22 cellular contexts compared by ENCODE assay signal in the genomic region with DNA sequence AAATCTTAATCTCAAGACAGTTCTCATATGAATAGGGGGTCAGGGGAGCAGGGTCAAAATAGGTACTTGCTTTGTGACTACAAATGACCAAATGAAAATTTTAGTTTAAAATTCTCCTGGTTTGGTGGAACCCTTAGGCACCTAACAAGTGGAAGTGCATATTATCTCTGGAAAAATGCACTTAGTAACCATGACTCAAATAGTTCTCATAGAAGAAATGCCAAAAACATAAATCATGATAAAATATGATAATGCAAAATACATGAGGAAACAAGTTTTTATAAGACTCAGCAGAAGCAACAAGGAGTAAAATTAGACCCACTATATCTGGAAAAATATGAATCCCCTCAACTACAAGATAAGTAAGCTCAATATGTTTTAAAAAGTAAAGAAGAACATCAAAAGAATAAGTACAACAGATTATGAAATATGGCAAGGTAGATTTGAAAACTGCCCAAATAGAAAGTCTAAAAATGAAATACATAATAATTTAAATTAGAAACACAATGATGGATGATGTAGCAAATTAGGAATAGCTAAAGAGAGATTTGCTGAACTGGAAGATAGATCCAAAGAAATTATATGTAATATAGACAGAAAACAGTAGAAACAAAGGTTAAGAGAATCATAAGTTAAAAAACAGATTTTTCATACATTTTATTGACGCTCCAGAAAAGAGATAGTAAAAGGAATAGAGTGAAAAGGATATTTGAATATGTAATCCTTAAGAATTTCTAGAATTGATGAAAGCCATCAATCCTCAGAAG.
A peak's percentile ranks its signal among the peaks of the same experiment; 100 is the strongest.
DNase-seq lines count a peak whose midpoint lies in the region; ATAC-seq, FAIRE-seq and TF ChIP-seq lines count a peak whose summit lies in the region.
"Had no signal": no experiment of that assay in that cellular context is flagged by ENCODE, and none has a peak within 500 bp of the region (broad histone marks: within the 10 kb centered on the region; RNA-seq: fewer than 3 reads in every experiment).

No MANE protein-coding gene starts in this region.

- no TSS peak for BruUV-seq in PC-3 (replicated peaks; lab: Mats Ljungman, UMichigan)

- H3K9me2 ChIP-seq in PC-3 (replicated peaks; ENCODE audit: low read length): no peaks in the 10 kb centered on the region

- no peak for FAIRE-seq in small intestine (lab: Jason Lieb, UNC)
- FAIRE-seq: GM12891 had no signal

- ATAC-seq in PC-3 (no peak), foreskin keratinocyte (peak; percentile 75), HG02970 (IDR thresholded peaks at IDR 0.05; ENCODE audit: low FRiP score, unreplicated experiment) (no peak)
- ATAC-seq in CD4-positive, alpha-beta T cell (ENCODE audit: poor library complexity): no peak
- ATAC-seq: GM23338 had no signal

- H3K27ac Mint-ChIP-seq in chondrocyte (ENCODE audit: unreplicated experiment): peak overlapping the region; percentile 66
- H3K27ac Mint-ChIP-seq in CD4-positive, alpha-beta T cell: no peak overlapping the region
- H3K27ac Mint-ChIP-seq: GM23338 had no signal

- H3K4me2 ChIP-seq in PC-3 (ENCODE audit: low read length): peak overlapping the region; percentile 28
- H3K4me2 ChIP-seq: GM23338 had no signal

- H3K9ac ChIP-seq in PC-3 (ENCODE audit: low read length): no peak overlapping the region

- H4K20me1 ChIP-seq in PC-3 (ENCODE audit: low read length): no peaks in the 10 kb centered on the region

- TF ChIP-seq CTCF in PC-3 (conservative IDR thresholded peaks at IDR 0.05; ENCODE audit: low read depth, low read length) (no peak), chondrocyte (IDR thresholded peaks at IDR 0.05) (no peak), foreskin keratinocyte (conservative IDR thresholded peaks at IDR 0.05) (no peak)
- TF ChIP-seq CTCF in CD4-positive, alpha-beta T cell (IDR thresholded peaks at IDR 0.05): no peak

- no peaks in the 10 kb centered on the region for H3F3A ChIP-seq in PC-3 (ENCODE audit: low read length, unreplicated experiment)

- POLR2A ChIA-PET in PC-3 (lab: Charles Lee; ENCODE audit: unreplicated experiment): no interaction called here
- POLR2A ChIA-PET in CD4-positive, alpha-beta T cell (lab: Charles Lee): no interaction called here

- no peak overlapping the region for H3K27ac ChIP-seq in PC-3 (ENCODE audit: low read length)
- H3K27ac ChIP-seq in foreskin keratinocyte: no peak overlapping the region
- no peak overlapping the region for H3K27ac ChIP-seq in small intestine (ENCODE audit: low read depth in 1 of 2, low read length in 1 of 2)
- H3K27ac ChIP-seq in CD4-positive, alpha-beta T cell (ENCODE audit: low read depth, low read length): no peak overlapping the region

- intact Hi-C loops in PC-3 (cut with micrococcal nuclease): no loop called here
- intact Hi-C loops in CD4-positive, alpha-beta T cell (cut with DNase I, micrococcal nuclease): no loop called here

- 97 to 100% (median 98%) methylated on average over 1 of the region's 1 CpG for WGBS in small intestine, 3 donors

- H3K36me3 ChIP-seq in PC-3 (ENCODE audit: low read depth, low read length): no peaks in the 10 kb centered on the region
- no peaks in the 10 kb centered on the region for H3K36me3 ChIP-seq in small intestine (ENCODE audit: control insufficient read depth in 2 of 2, insufficient read depth in 2 of 2, low read length in 2 of 2)
- H3K36me3 ChIP-seq: BE2C had no signal

- no peaks in the 10 kb centered on the region for H3K79me2 ChIP-seq in PC-3 (ENCODE audit: low read length)

- H3K4me1 ChIP-seq in PC-3 (ENCODE audit: insufficient read depth, low read length): peaks cover 6% of the 10 kb centered on the region; the same call in 1 of the 2 replicates
- H3K4me1 ChIP-seq in foreskin keratinocyte: peaks cover 13% of the 10 kb centered on the region
- H3K4me1 ChIP-seq in small intestine (ENCODE audit: control insufficient read depth in 2 of 2, insufficient read depth in 1 of 2, low read depth in 1 of 2, low read length in 1 of 2): no peaks in the 10 kb centered on the region
- H3K4me1 ChIP-seq: BE2C, Caco-2 had no signal

- H3K4me3 ChIP-seq in PC-3 (ENCODE audit: low read length): no peak overlapping the region
- H3K4me3 ChIP-seq in small intestine (ENCODE audit: low read depth in 1 of 2, low read length in 2 of 2): no peak overlapping the region
- H3K4me3 ChIP-seq: GM23338 had no signal

- H2AFZ ChIP-seq in PC-3 (ENCODE audit: low read length): no peak overlapping the region
- H2AFZ ChIP-seq: GM23338 had no signal

- CTCF ChIA-PET in PC-3 (lab: Charles Lee): no interaction called here
- CTCF ChIA-PET in CD4-positive, alpha-beta T cell (lab: Charles Lee): no interaction called here

- H3K27me3 ChIP-seq in PC-3 (ENCODE audit: low read length) (no peaks in the 10 kb centered on the region), foreskin keratinocyte (no peaks in the 10 kb centered on the region), small intestine (ENCODE audit: control insufficient read depth in 2 of 2, insufficient read depth in 2 of 2, low read length in 2 of 2) (no peaks in the 10 kb centered on the region)
- no peaks in the 10 kb centered on the region for H3K27me3 ChIP-seq in CD4-positive, alpha-beta T cell (ENCODE audit: control insufficient read depth, insufficient read depth, low read length)
- H3K27me3 ChIP-seq: BE2C had no signal

- no peak overlapping the region for H3K4me3 Mint-ChIP-seq in chondrocyte (ENCODE audit: unreplicated experiment)
- no peak overlapping the region for H3K4me3 Mint-ChIP-seq in CD4-positive, alpha-beta T cell
- H3K4me3 Mint-ChIP-seq: CD4-positive, CD25-positive, alpha-beta regulatory T cell; GM23338 had no signal

- H3K36me3 Mint-ChIP-seq in chondrocyte (ENCODE audit: low read depth): peaks cover 5% of the 10 kb centered on the region
- H3K36me3 Mint-ChIP-seq in CD4-positive, alpha-beta T cell (ENCODE audit: low read depth): no peaks in the 10 kb centered on the region
- H3K36me3 Mint-ChIP-seq: CD4-positive, CD25-positive, alpha-beta regulatory T cell had no signal

- H3K9me3 ChIP-seq in PC-3 (ENCODE audit: low read length): no peaks in the 10 kb centered on the region
- H3K9me3 ChIP-seq in small intestine (ENCODE audit: control insufficient read depth, low read depth): no peaks in the 10 kb centered on the region
- no peaks in the 10 kb centered on the region for H3K9me3 ChIP-seq in CD4-positive, alpha-beta T cell (ENCODE audit: control insufficient read depth, low read length)
- H3K9me3 ChIP-seq: BE2C, Caco-2 had no signal

- peaks cover 22% of the 10 kb centered on the region for H3K4me1 Mint-ChIP-seq in chondrocyte (ENCODE audit: low read depth)
- H3K4me1 Mint-ChIP-seq in CD4-positive, alpha-beta T cell (ENCODE audit: low read depth): no peaks in the 10 kb centered on the region
- H3K4me1 Mint-ChIP-seq: CD4-positive, CD25-positive, alpha-beta regulatory T cell; GM23338 had no signal

- H3K27me3 Mint-ChIP-seq in chondrocyte (ENCODE audit: low read depth): no peaks in the 10 kb centered on the region
- no peaks in the 10 kb centered on the region for H3K27me3 Mint-ChIP-seq in CD4-positive, alpha-beta T cell

- peak; percentile 27 for DNase-seq in EH (ENCODE audit: low read depth)
- DNase-seq in PC-3: peak; percentile 39
- no peak for DNase-seq in chondrocyte (ENCODE audit: low spot score)
- peak; percentile 39 to 71 for DNase-seq in foreskin keratinocyte
- DNase-seq in small intestine: no peak
- no peak for DNase-seq in CD4-positive, alpha-beta T cell
- no peak for DNase-seq in T-helper 1 cell
- DNase-seq: BE2C; Caco-2; CD4-positive, CD25-positive, alpha-beta regulatory T cell; DMS153; HCEC 1CT; MM.1S; NCI-H1092 treated with DMSO at 0.1 percent for 48 hours; NCI-H2081; NCI-H2171 treated with DMSO at 0.1 percent for 48 hours; NCI-H446 treated with DMSO at 0.1 percent for 48 hours; NK-92 treated with Interleukin-12 subunit alpha and Interleukin-12 subunit beta, amount 100 ng/mL, for 24 hours; SHP77 treated with DMSO at 0.1 percent for 48 hours had no signal

- peaks cover 7% of the 10 kb centered on the region for H3K9me3 Mint-ChIP-seq in chondrocyte (ENCODE audit: low read depth)
- H3K9me3 Mint-ChIP-seq in CD4-positive, alpha-beta T cell: no peaks in the 10 kb centered on the region

Comparison
In these comparisons a context has a peak if more than half of its experiments do, and no peak if none do; other contexts are left out.
1. DNase-seq: peak in EH (single experiment), PC-3 (single experiment) and foreskin keratinocyte (2 of 2); none in chondrocyte (single experiment), small intestine (single experiment), CD4-positive, alpha-beta T cell (0 of 10) and T-helper 1 cell (0 of 5).